Comparison of ENCODE assay signal across 10 cellular contexts in genomic region chr1:54277451-54278355, GRCh38.
DNase-seq lines count a peak whose midpoint lies in the region; ATAC-seq, FAIRE-seq and TF ChIP-seq lines count a peak whose summit lies in the region.
"Had no signal": no experiment of that assay in that cellular context is flagged by ENCODE, and none has a peak within 500 bp of the region (broad histone marks: within the 10 kb centered on the region; RNA-seq: fewer than 3 reads in every experiment).

No MANE protein-coding gene starts in this region.

- peak; percentile 59 for ATAC-seq in HG02678 (IDR thresholded peaks at IDR 0.05; ENCODE audit: unreplicated experiment)
- no peak for ATAC-seq in natural killer cell treated with Interleukin-12 subunit alpha and Interleukin-12 subunit beta and Interleukin-15 and Interleukin-18, amount 100 ng/mL, for 72 hours
- ATAC-seq in HG02885 (IDR thresholded peaks at IDR 0.05; ENCODE audit: poor library complexity, unreplicated experiment), result no peak

- H3K9ac ChIP-seq in colonic mucosa (ENCODE audit: low read depth in 2 of 2, low read length in 2 of 2), result peak overlapping the region; percentile 40 to 64

- H3K27me3 ChIP-seq in colonic mucosa, result no peaks in the 10 kb centered on the region

- peak overlapping the region; percentile 83 for H3K27ac ChIP-seq in C4-2B
- H3K27ac ChIP-seq in colonic mucosa, result peak overlapping the region; percentile 83

- DNase-seq in colonic mucosa (peak; percentile 70), D721Med (ENCODE audit: insufficient read length, low spot score) (no peak), NCI-H2227 (lab: John Stamatoyannopoulos, UW; ENCODE audit: unreplicated experiment) (no peak), head of caudate nucleus (no peak)
- DNase-seq in natural killer cell treated with Interleukin-12 subunit alpha and Interleukin-12 subunit beta and Interleukin-15 and Interleukin-18, amount 100 ng/mL, for 72 hours (ENCODE audit: low spot score), result no peak
- DNase-seq: NCI-H1436; stimulated activated CD4-positive, alpha-beta T cell treated with anti-CD3 and anti-CD28 coated beads, Interleukin-4, amount 100 ng/mL, for 1 hour had no signal

- H3K27ac Mint-ChIP-seq in natural killer cell treated with Interleukin-12 subunit alpha and Interleukin-12 subunit beta and Interleukin-15 and Interleukin-18, amount 100 ng/mL, for 72 hours, result peak overlapping the region; percentile 67 to 92

- H3K4me3 ChIP-seq in colonic mucosa, result no peak overlapping the region

- no peaks in the 10 kb centered on the region for H3K27me3 Mint-ChIP-seq in natural killer cell treated with Interleukin-12 subunit alpha and Interleukin-12 subunit beta and Interleukin-15 and Interleukin-18, amount 100 ng/mL, for 72 hours

- intact Hi-C loops in colonic mucosa (cut with DNase I), result no loop called here
- intact Hi-C loops in head of caudate nucleus (cut with DNase I), result loop anchor here (10.0 kb wide), 2 partner anchors 47 to 207 kb away; no protein-coding TSS in a partner anchor

- peaks cover 22% of the 10 kb centered on the region for H3K4me1 ChIP-seq in colonic mucosa

- FAIRE-seq in D721Med (lab: Jason Lieb, UNC), result no peak

- H3K36me3 ChIP-seq in colonic mucosa, result no peaks in the 10 kb centered on the region

- no peaks in the 10 kb centered on the region for H3K9me3 ChIP-seq in colonic mucosa

- peaks cover 35 to 58% of the 10 kb centered on the region in 2 donors for H3K4me1 Mint-ChIP-seq in natural killer cell treated with Interleukin-12 subunit alpha and Interleukin-12 subunit beta and Interleukin-15 and Interleukin-18, amount 100 ng/mL, for 72 hours (ENCODE audit: low read depth in 2 of 2)

- H3K9me3 Mint-ChIP-seq in natural killer cell treated with Interleukin-12 subunit alpha and Interleukin-12 subunit beta and Interleukin-15 and Interleukin-18, amount 100 ng/mL, for 72 hours, result no peaks in the 10 kb centered on the region

- TF ChIP-seq CTCF in C4-2B (conservative IDR thresholded peaks at IDR 0.05) (no peak), colonic mucosa (IDR thresholded peaks at IDR 0.05) (no peak), D721Med (IDR thresholded peaks at IDR 0.05; ENCODE audit: insufficient read depth, missing control alignments) (no peak)

- H3K4me3 Mint-ChIP-seq in natural killer cell treated with Interleukin-12 subunit alpha and Interleukin-12 subunit beta and Interleukin-15 and Interleukin-18, amount 100 ng/mL, for 72 hours, result peak overlapping the region; percentile 49

- peaks cover 10% of the 10 kb centered on the region for H3K36me3 Mint-ChIP-seq in natural killer cell treated with Interleukin-12 subunit alpha and Interleukin-12 subunit beta and Interleukin-15 and Interleukin-18, amount 100 ng/mL, for 72 hours
